ENCODE assay signal across 8 cellular contexts in genomic region chr1:27234054-27234882, GRCh38. TPM values are rescaled to one million over a fixed set of nuclear protein-coding genes. Genes with fewer than 3 reads are reported as not detected.
DNase-seq lines count a peak whose midpoint lies in the region; FAIRE-seq and TF ChIP-seq lines count a peak whose summit lies in the region.

Gene WDTC1 (plus strand): TSS chr1:27234632. CDS start chr1:27261055, 26,423 bp downstream.

- H3K36me3 ChIP-seq in SK-N-MC (ENCODE audit: insufficient read depth, low read length) (no peaks in the 10 kb centered on the region), neutrophil (no peaks in the 10 kb centered on the region)

- H3K27me3 Mint-ChIP-seq in HFFc6 (ENCODE audit: insufficient read depth): no peaks in the 10 kb centered on the region; the same call in none of the 2 replicates
- H3K27me3 Mint-ChIP-seq in activated naive CD4-positive, alpha-beta T cell treated with anti-CD3 and anti-CD28 coated beads, Interleukin-2, amount 10 ng/mL, durations not matched to agents 7 days and 5 days: peaks cover 6% of the 10 kb centered on the region

- H3K36me3 Mint-ChIP-seq in HFFc6 (ENCODE audit: low read depth): no peaks in the 10 kb centered on the region
- peaks cover 6% of the 10 kb centered on the region for H3K36me3 Mint-ChIP-seq in activated naive CD4-positive, alpha-beta T cell treated with anti-CD3 and anti-CD28 coated beads, Interleukin-2, amount 10 ng/mL, durations not matched to agents 7 days and 5 days

- peak within 1 kb of the TSS; percentile 85 for H3K27ac Mint-ChIP-seq in HFFc6
- peak within 1 kb of the TSS; percentile 92 for H3K27ac Mint-ChIP-seq in activated naive CD4-positive, alpha-beta T cell treated with anti-CD3 and anti-CD28 coated beads, Interleukin-2, amount 10 ng/mL, durations not matched to agents 7 days and 5 days

- CTCF ChIA-PET in activated naive CD4-positive, alpha-beta T cell treated with anti-CD3 and anti-CD28 coated beads, Interleukin-2, amount 10 ng/mL, durations not matched to agents 7 days and 5 days (lab: Charles Lee): interaction anchor here (1.0 to 3.4 kb wide), 4 partner anchors 62 to 323 kb away, joined by 3 to 9 read pairs (median 3); no protein-coding TSS in a partner anchor

- H3K9me3 ChIP-seq in SK-N-MC (ENCODE audit: low read depth, low read length) (no peaks in the 10 kb centered on the region), neutrophil (no peaks in the 10 kb centered on the region)

- H3K9me3 Mint-ChIP-seq in HFFc6: no peaks in the 10 kb centered on the region
- no peaks in the 10 kb centered on the region for H3K9me3 Mint-ChIP-seq in activated naive CD4-positive, alpha-beta T cell treated with anti-CD3 and anti-CD28 coated beads, Interleukin-2, amount 10 ng/mL, durations not matched to agents 7 days and 5 days

- H3K27ac ChIP-seq in SK-N-MC (no peak within 1 kb of the TSS), neutrophil (peak within 1 kb of the TSS; percentile 91), substantia nigra (ENCODE audit: low read depth, low read length, poor library complexity, severe bottlenecking) (peak within 1 kb of the TSS; percentile 69)

- TF ChIP-seq POLR2A in NB4 (IDR thresholded peaks at IDR 0.05; ENCODE audit: extremely low read depth, insufficient read length): no peak

- H3K27me3 ChIP-seq in neutrophil: no peaks in the 10 kb centered on the region

- peak within 1 kb of the TSS; percentile 67 for H3K9ac ChIP-seq in SK-N-MC (ENCODE audit: insufficient read length)

- no peak for TF ChIP-seq CTCF in HFFc6 (IDR thresholded peaks at IDR 0.05)
- no peak for TF ChIP-seq CTCF in NB4 (IDR thresholded peaks at IDR 0.05; ENCODE audit: low read depth, low read length)
- TF ChIP-seq CTCF in neutrophil (IDR thresholded peaks at IDR 0.05): peak; percentile 49

- DNase-seq in GM04503 (ENCODE audit: low read depth) (peak; percentile 78), HFFc6 (peak; percentile 95), NB4 (ENCODE audit: low read depth) (peak; percentile 97), SK-N-MC (ENCODE audit: low read depth, low spot score) (peak; percentile 59), frontal cortex (ENCODE audit: low spot score in 2 of 2) (peak; percentile 89 to 95), substantia nigra (lab: John Stamatoyannopoulos, UW) (peak; percentile 87 to 99 (median 98))
- DNase-seq in activated naive CD4-positive, alpha-beta T cell treated with anti-CD3 and anti-CD28 coated beads, Interleukin-2, amount 10 ng/mL, durations not matched to agents 7 days and 5 days: peak; percentile 99

- peak within 1 kb of the TSS; percentile 94 for H3K4me3 Mint-ChIP-seq in HFFc6
- peak within 1 kb of the TSS; percentile 98 for H3K4me3 Mint-ChIP-seq in activated naive CD4-positive, alpha-beta T cell treated with anti-CD3 and anti-CD28 coated beads, Interleukin-2, amount 10 ng/mL, durations not matched to agents 7 days and 5 days

- peaks cover 25% of the 10 kb centered on the region for H3K4me1 Mint-ChIP-seq in HFFc6 (ENCODE audit: low read depth)
- H3K4me1 Mint-ChIP-seq in activated naive CD4-positive, alpha-beta T cell treated with anti-CD3 and anti-CD28 coated beads, Interleukin-2, amount 10 ng/mL, durations not matched to agents 7 days and 5 days: peaks cover 33% of the 10 kb centered on the region

- peaks cover 26 to 30% of the 10 kb centered on the region in 2 experiments for H3K4me1 ChIP-seq in neutrophil (ENCODE audit: control insufficient read depth in 1 of 2, insufficient read depth in 1 of 2, low read depth in 1 of 2, low read length in 1 of 2)

- H3K4me3 ChIP-seq in NB4 (ENCODE audit: low read depth, low read length): peak within 1 kb of the TSS; percentile 75
- H3K4me3 ChIP-seq in SK-N-MC: peak within 1 kb of the TSS; percentile 88
- peak within 1 kb of the TSS; percentile 81 to 97 for H3K4me3 ChIP-seq in neutrophil (ENCODE audit: low read depth in 1 of 2, low read length in 1 of 2)

- no peak for FAIRE-seq in frontal cortex (lab: Jason Lieb, UNC)

RNA-seq across cellular contexts. Expression of gene WDTC1, which starts in this region (rescaled TPM):
- total RNA-seq in HFFc6 (2021; fragmentation: NEBNext Ultra II Directional; extraction: Animal tissue kit (Norgen Biotek cat#: 25700)): 10 to 100 TPM; 26.2 to 30.3 (median 28.0) TPM
- total RNA-seq in frontal cortex: 15.5 TPM
